In the genomic region with DNA sequence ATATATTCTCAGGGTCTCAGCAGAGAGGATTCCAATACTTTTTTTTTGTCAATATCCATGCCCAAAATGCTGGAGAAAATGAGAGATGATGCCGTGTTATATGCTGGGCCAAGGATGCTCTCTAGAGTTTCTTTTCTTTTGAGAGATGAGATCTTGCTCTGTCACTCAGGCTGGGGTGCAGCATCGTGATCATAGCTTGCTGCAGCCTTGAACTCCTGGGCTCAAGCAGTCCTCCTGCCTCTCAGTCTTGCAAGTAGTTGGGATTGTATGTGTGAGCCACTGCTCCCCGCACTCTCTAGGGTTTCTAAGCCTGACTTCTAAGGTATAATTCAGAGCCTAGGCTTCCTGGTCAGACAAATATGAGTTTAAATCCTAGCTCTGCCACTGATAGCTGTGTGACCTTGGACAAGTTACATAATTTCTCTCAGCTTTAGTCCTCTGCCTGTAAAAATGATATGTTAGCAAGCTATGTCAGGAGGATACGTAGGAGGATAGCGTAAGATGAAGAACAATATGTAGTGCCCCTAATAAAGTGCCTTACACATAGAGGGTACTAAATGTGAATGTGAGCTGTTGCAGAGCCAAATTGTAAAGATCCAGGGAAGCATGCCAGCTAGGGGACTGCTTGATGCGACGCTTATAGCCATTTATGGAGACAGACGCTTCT, we compare ENCODE assay signal across 14 cellular contexts. TPM values are rescaled to one million over a fixed set of nuclear protein-coding genes. Genes with fewer than 3 reads are reported as not detected.
A peak's percentile ranks its signal among the peaks of the same experiment; 100 is the strongest.
DNase-seq lines count a peak whose midpoint lies in the region; TF ChIP-seq lines count a peak whose summit lies in the region.
"Had no signal": no experiment of that assay in that cellular context is flagged by ENCODE, and none has a peak within 500 bp of the region (broad histone marks: within the 10 kb centered on the region; RNA-seq: fewer than 3 reads in every experiment).

No MANE protein-coding gene starts in this region.

- CTCF ChIA-PET in GM10248 (lab: Yijun Ruan, JAX): interaction anchor here (1.1 to 1.8 kb wide), 6 partner anchors 9 to 26 kb away, joined by 3 to 6 read pairs (median 5); no protein-coding TSS in a partner anchor

- H3K9me3 Mint-ChIP-seq in IgD-negative memory B cell (no peaks in the 10 kb centered on the region), brain (no peaks in the 10 kb centered on the region)

- H3K4me1 ChIP-seq in SJCRH30: peaks cover 17% of the 10 kb centered on the region

- POLR2A ChIA-PET in GM10248 (lab: Yijun Ruan, JAX): no interaction called here

- H3K27me3 Mint-ChIP-seq in IgD-negative memory B cell (peaks cover 1% of the 10 kb centered on the region), brain (peaks cover 8% of the 10 kb centered on the region)

- H3K27me3 ChIP-seq in layer of hippocampus (ENCODE audit: control insufficient read depth, insufficient read depth, low read length) (no peaks in the 10 kb centered on the region), SJCRH30 (no peaks in the 10 kb centered on the region)
- H3K27me3 ChIP-seq: BE2C had no signal

- H3K27ac ChIP-seq in layer of hippocampus (ENCODE audit: low read depth, low read length): peak overlapping the region; percentile 25
- no peak overlapping the region for H3K27ac ChIP-seq in SJCRH30

- H3K4me3 Mint-ChIP-seq in IgD-negative memory B cell: peak overlapping the region in 3 of 4 donors; percentile 13 to 86 (median 51)
- peak overlapping the region; percentile 17 to 85 (median 83) for H3K4me3 Mint-ChIP-seq in brain

- TF ChIP-seq CTCF in brain (conservative IDR thresholded peaks at IDR 0.05): no peak
- no peak for TF ChIP-seq CTCF in GM10248 (IDR thresholded peaks at IDR 0.05; ENCODE audit: control extremely low read depth, extremely low read depth, low read depth, missing control alignments)

- H3K27ac Mint-ChIP-seq in IgD-negative memory B cell (no peak overlapping the region), brain (peak overlapping the region; percentile 14 to 88 (median 83))

- no peak overlapping the region for H3K4me3 ChIP-seq in SJCRH30

- H3K36me3 Mint-ChIP-seq in IgD-negative memory B cell: peaks cover 5% of the 10 kb centered on the region
- peaks cover 8% of the 10 kb centered on the region for H3K36me3 Mint-ChIP-seq in brain

- H3K36me3 ChIP-seq in SJCRH30: peaks cover 17% of the 10 kb centered on the region; the same call in 1 of the 2 replicates
- H3K36me3 ChIP-seq: BE2C had no signal

- peak; percentile 70 for DNase-seq in superior temporal gyrus (ENCODE audit: extremely low spot score)
- DNase-seq in NK-92 treated with Interleukin-12 subunit alpha and Interleukin-12 subunit beta, amount 100 ng/mL, for 24 hours (lab: John Stamatoyannopoulos, UW): no peak
- DNase-seq in SJCRH30: no peak
- DNase-seq in GM10248 (ENCODE audit: extremely low spot score): no peak
- DNase-seq: BE2C, cortex of kidney, DMS79, hippocampal formation, NCI-H1694, NCI-H69, RPMI8226 had no signal

- no peaks in the 10 kb centered on the region; the same call in 1 of the 2 replicates for H3K9me3 ChIP-seq in SJCRH30 (replicated peaks)
- H3K9me3 ChIP-seq: BE2C had no signal

- peaks cover 11 to 26% (median 16%) of the 10 kb centered on the region in 3 donors for H3K4me1 Mint-ChIP-seq in IgD-negative memory B cell
- H3K4me1 Mint-ChIP-seq in brain: peaks cover 74% of the 10 kb centered on the region

RNA-seq across cellular contexts. Expression of a gene that starts 7.3 kb away (rescaled TPM):
- 0.60 TPM for polyA plus RNA-seq in IgD-negative memory B cell
- 1.6 TPM for polyA plus RNA-seq in brain (ENCODE audit: insufficient read depth, low read depth, low replicate concordance)
- total RNA-seq in SJCRH30 (2014; rRNA removed; shearing (Covaris generic)): 11.0 and 15.2 TPM in 2 replicates

RNA-seq across cellular contexts. Expression of a gene that starts 34.1 kb away (rescaled TPM):
- polyA plus RNA-seq in IgD-negative memory B cell (31.1 TPM), brain (ENCODE audit: insufficient read depth, low read depth, low replicate concordance) (15.9 TPM)
- total RNA-seq in SJCRH30 (2014; rRNA removed; shearing (Covaris generic)): 54.7 and 59.2 TPM in 2 replicates

RNA-seq across cellular contexts. Expression of a gene that starts 34.1 kb away (rescaled TPM):
- polyA plus RNA-seq in IgD-negative memory B cell: 7.8 TPM
- 19.1 TPM for polyA plus RNA-seq in brain (ENCODE audit: insufficient read depth, low read depth, low replicate concordance)
- total RNA-seq in SJCRH30 (2014; rRNA removed; shearing (Covaris generic)): 23.8 and 26.4 TPM in 2 replicates

Comparison
In these comparisons a context has a peak if more than half of its experiments do, and no peak if none do; other contexts are left out.
1. H3K27ac Mint-ChIP-seq: peak in brain (5 of 5); none in IgD-negative memory B cell (0 of 3).